Comparison of ENCODE assay signal across 8 cellular contexts in genomic region chr7:25391295-25391861, GRCh38.
DNase-seq lines count a peak whose midpoint lies in the region; ATAC-seq and TF ChIP-seq lines count a peak whose summit lies in the region.

No MANE protein-coding gene starts in this region.

- no peaks in the 10 kb centered on the region for H3K9me3 Mint-ChIP-seq in osteocyte (ENCODE audit: unreplicated experiment)

- TF ChIP-seq CTCF in NB4 (IDR thresholded peaks at IDR 0.05; ENCODE audit: low read depth, low read length) (peak; percentile 22), coronary artery (IDR thresholded peaks at IDR 0.05) (peak; percentile 23), osteocyte (IDR thresholded peaks at IDR 0.05) (peak; percentile 72)

- peak overlapping the region; percentile 27 for H3K27ac Mint-ChIP-seq in osteocyte (ENCODE audit: unreplicated experiment)

- peaks cover 23% of the 10 kb centered on the region for H3K27me3 Mint-ChIP-seq in osteocyte (ENCODE audit: unreplicated experiment)

- peak; percentile 2 for DNase-seq in EH (ENCODE audit: low read depth)
- DNase-seq in NB4 (ENCODE audit: low read depth) = peak; percentile 54
- no peak for DNase-seq in coronary artery (ENCODE audit: low spot score)
- no peak for DNase-seq in osteocyte (ENCODE audit: extremely low spot score, unreplicated experiment)
- no peak for DNase-seq in activated T-cell treated with anti-CD3 and anti-CD28 coated beads, Interleukin-2, amount 50 U/mL, for 1 hour
- DNase-seq in activated T-cell treated with anti-CD3 and anti-CD28 coated beads for 4 hours = no peak
- DNase-seq in T-helper 9 cell = no peak

- H3K36me3 Mint-ChIP-seq in osteocyte (ENCODE audit: unreplicated experiment) = no peaks in the 10 kb centered on the region

- no peak overlapping the region for H3K27ac ChIP-seq in coronary artery

- H3K4me3 ChIP-seq in NB4 (ENCODE audit: low read depth, low read length) (no peak overlapping the region), coronary artery (no peak overlapping the region)

- no peak overlapping the region for H3K4me3 Mint-ChIP-seq in osteocyte (ENCODE audit: unreplicated experiment)

- ATAC-seq in HG03521 (IDR thresholded peaks at IDR 0.05; ENCODE audit: unreplicated experiment) = no peak

- TF ChIP-seq POLR2A in NB4 (IDR thresholded peaks at IDR 0.05; ENCODE audit: extremely low read depth, insufficient read length) = no peak

- peaks cover 31% of the 10 kb centered on the region for H3K4me1 Mint-ChIP-seq in osteocyte (ENCODE audit: unreplicated experiment)

Comparison
In these comparisons a context has a peak if more than half of its experiments do, and no peak if none do; other contexts are left out.
1. DNase-seq: peak in EH (single experiment) and NB4 (single experiment); none in coronary artery (single experiment), osteocyte (single experiment), activated T-cell treated with anti-CD3 and anti-CD28 coated beads, Interleukin-2, amount 50 U/mL, for 1 hour (single experiment), activated T-cell treated with anti-CD3 and anti-CD28 coated beads for 4 hours (single experiment) and T-helper 9 cell (single experiment).
2. CTCF ChIP-seq: peak in every context shown above with its lines; median percentile 72 in osteocyte; 23 in coronary artery; 22 in NB4.